1 cellular context compared by ENCODE assay signal in genomic region chr16:70418993-70419318, GRCh38.
TF ChIP-seq lines count a peak whose summit lies in the region.

No MANE protein-coding gene starts in this region.

TF ChIP-seq in GM12878, 131 proteins besides CTCF, POLR2A, EP300 and RAD21:
- TF ChIP-seq TAF1 (IDR thresholded peaks at IDR 0.05; ENCODE audit: borderline replicate concordance, low read depth, low read length) (no peak), SUPT20H (IDR thresholded peaks at IDR 0.05; ENCODE audit: borderline replicate concordance, control insufficient read depth, low read depth, low read length) (no peak), PAX5 (IDR thresholded peaks at IDR 0.05; ENCODE audit: borderline replicate concordance, low read depth, low read length) (no peak), ZBTB40 (IDR thresholded peaks at IDR 0.05; ENCODE audit: borderline replicate concordance) (no peak), ZSCAN29 (IDR thresholded peaks at IDR 0.05) (no peak), SP1 (IDR thresholded peaks at IDR 0.05; ENCODE audit: low read depth, low read length) (no peak), RELB (IDR thresholded peaks at IDR 0.05; ENCODE audit: low read depth) (no peak), SIN3A (IDR thresholded peaks at IDR 0.05; ENCODE audit: low read depth, low read length) (no peak)
